In genomic region chr10:31017534-31018361, GRCh38 we compare ENCODE assay signal across 25 cellular contexts. TPM values are rescaled to one million over a fixed set of nuclear protein-coding genes. Genes with fewer than 3 reads are reported as not detected.
DNase-seq lines count a peak whose midpoint lies in the region; ATAC-seq, FAIRE-seq and TF ChIP-seq lines count a peak whose summit lies in the region.
"Had no signal": no experiment of that assay in that cellular context is flagged by ENCODE, and none has a peak within 500 bp of the region (broad histone marks: within the 10 kb centered on the region; RNA-seq: fewer than 3 reads in every experiment).

No MANE protein-coding gene starts in this region.

- H3K4me3 ChIP-seq in astrocyte (ENCODE audit: insufficient read depth, low read depth, low read length), result no peak overlapping the region
- H3K4me3 ChIP-seq in stomach smooth muscle (ENCODE audit: low read length in 2 of 2), result no peak overlapping the region
- H3K4me3 ChIP-seq: SK-N-MC had no signal

- no peaks in the 10 kb centered on the region for H4K20me1 ChIP-seq in astrocyte (ENCODE audit: insufficient read depth, low read length)

- intact Hi-C loops in left ventricle myocardium superior (cut with micrococcal nuclease), result no loop called here
- intact Hi-C loops in CD14-positive monocyte (cut with micrococcal nuclease), result no loop called here

- FAIRE-seq in H54 (lab: Jason Lieb, UNC) (peak; percentile 38), astrocyte (lab: Jason Lieb, UNC) (peak; percentile 29)
- FAIRE-seq: G401.6 had no signal

- H3K4me1 Mint-ChIP-seq in astrocyte (ENCODE audit: low read depth, unreplicated experiment) (peaks cover 4% of the 10 kb centered on the region), glutamatergic neuron (ENCODE audit: low read depth, unreplicated experiment) (peaks cover 8% of the 10 kb centered on the region), CD14-positive monocyte (peaks cover 17% of the 10 kb centered on the region)
- H3K4me1 Mint-ChIP-seq: T-helper 17 cell had no signal

- no peaks in the 10 kb centered on the region for H3K79me2 ChIP-seq in astrocyte (ENCODE audit: insufficient read depth, low read length)

- H3K9ac ChIP-seq in astrocyte (ENCODE audit: low read length), result no peak overlapping the region
- H3K9ac ChIP-seq in stomach smooth muscle (ENCODE audit: low read length in 2 of 2), result no peak overlapping the region

- peak; percentile 60 for ATAC-seq in left ventricle myocardium superior
- no peak for ATAC-seq in GM21723 (IDR thresholded peaks at IDR 0.05; ENCODE audit: unreplicated experiment)
- ATAC-seq: activated CD4-positive, alpha-beta T cell treated with anti-CD3 and anti-CD28 coated beads for 36 hours; left colon; naive thymus-derived CD4-positive, alpha-beta T cell; stimulated activated naive CD8-positive, alpha-beta T cell treated with anti-CD3 and anti-CD28 coated beads, Interleukin-15, Interleukin-2, amounts not matched to agents 100 U/mL and 50 U/mL, for 24 hours; T-helper 17 cell had no signal

- no peak for TF ChIP-seq POLR2A in H54 (IDR thresholded peaks at IDR 0.05; ENCODE audit: low read depth, low read length)

- TF ChIP-seq CTCF in astrocyte (IDR thresholded peaks at IDR 0.05; ENCODE audit: insufficient read depth, low read depth, low read length) (no peak), glutamatergic neuron (IDR thresholded peaks at IDR 0.05; ENCODE audit: partially characterized antibody, unreplicated experiment) (no peak), CD14-positive monocyte (IDR thresholded peaks at IDR 0.05) (no peak)

- H3K9me3 Mint-ChIP-seq in astrocyte (ENCODE audit: unreplicated experiment) (peaks cover 2% of the 10 kb centered on the region), glutamatergic neuron (ENCODE audit: unreplicated experiment) (peaks cover 2% of the 10 kb centered on the region), CD14-positive monocyte (peaks cover 0 to 6% (median 3%) of the 10 kb centered on the region in 7 donors)
- H3K9me3 Mint-ChIP-seq: type B pancreatic cell had no signal

- H3K27ac ChIP-seq in astrocyte (ENCODE audit: low read depth, low read length), result no peak overlapping the region
- H3K27ac ChIP-seq in stomach smooth muscle (ENCODE audit: low read length), result peak overlapping the region; percentile 46
- H3K27ac ChIP-seq: SK-N-MC had no signal

- no peaks in the 10 kb centered on the region for H3K27me3 Mint-ChIP-seq in astrocyte (ENCODE audit: low read depth, unreplicated experiment)
- H3K27me3 Mint-ChIP-seq in glutamatergic neuron (ENCODE audit: unreplicated experiment), result peaks cover 3% of the 10 kb centered on the region
- H3K27me3 Mint-ChIP-seq in CD14-positive monocyte (ENCODE audit: low read depth in 3 of 3), result peaks cover 0 to 1% (median 0%) of the 10 kb centered on the region in 3 donors
- H3K27me3 Mint-ChIP-seq: activated CD4-positive, alpha-beta T cell treated with anti-CD3 and anti-CD28 coated beads for 36 hours; naive thymus-derived CD4-positive, alpha-beta T cell; T-helper 17 cell; type B pancreatic cell had no signal

- no peak overlapping the region for H3K4me3 Mint-ChIP-seq in astrocyte (ENCODE audit: unreplicated experiment)
- H3K4me3 Mint-ChIP-seq in glutamatergic neuron (ENCODE audit: unreplicated experiment), result no peak overlapping the region
- no peak overlapping the region for H3K4me3 Mint-ChIP-seq in CD14-positive monocyte
- H3K4me3 Mint-ChIP-seq: activated CD4-positive, alpha-beta T cell treated with anti-CD3 and anti-CD28 coated beads for 36 hours; naive thymus-derived CD4-positive, alpha-beta T cell; T-helper 17 cell; type B pancreatic cell had no signal

- H3K36me3 Mint-ChIP-seq in astrocyte (ENCODE audit: low read depth, unreplicated experiment) (peaks cover 5% of the 10 kb centered on the region), glutamatergic neuron (ENCODE audit: unreplicated experiment) (no peaks in the 10 kb centered on the region), CD14-positive monocyte (peaks cover 14% of the 10 kb centered on the region in 2 donors)
- H3K36me3 Mint-ChIP-seq: type B pancreatic cell had no signal

- no peak overlapping the region for H3K4me2 ChIP-seq in astrocyte (ENCODE audit: low read length)

- H3K27me3 ChIP-seq in astrocyte (ENCODE audit: insufficient read depth, low read length), result no peaks in the 10 kb centered on the region
- H3K27me3 ChIP-seq in stomach smooth muscle (ENCODE audit: control insufficient read depth in 1 of 2, insufficient read depth in 2 of 2, low read length in 2 of 2), result no peaks in the 10 kb centered on the region
- H3K27me3 ChIP-seq: BE2C had no signal

- no peak overlapping the region for H3K27ac Mint-ChIP-seq in astrocyte (ENCODE audit: unreplicated experiment)
- H3K27ac Mint-ChIP-seq in glutamatergic neuron (ENCODE audit: unreplicated experiment), result no peak overlapping the region
- H3K27ac Mint-ChIP-seq in CD14-positive monocyte, result no peak overlapping the region
- H3K27ac Mint-ChIP-seq: activated CD4-positive, alpha-beta T cell treated with anti-CD3 and anti-CD28 coated beads for 36 hours; naive thymus-derived CD4-positive, alpha-beta T cell; T-helper 17 cell; type B pancreatic cell had no signal

- no peak for DNase-seq in H54 (ENCODE audit: insufficient read length, low spot score)
- peak; percentile 31 for DNase-seq in astrocyte (ENCODE audit: low read depth)
- no peak for DNase-seq in left ventricle myocardium superior
- DNase-seq in NCI-H2227 treated with DMSO at 0.1 percent for 48 hours (lab: John Stamatoyannopoulos, UW), result no peak
- no peak for DNase-seq in glutamatergic neuron
- no peak for DNase-seq in CD14-positive monocyte (ENCODE audit: low spot score)
- DNase-seq: activated CD4-positive, alpha-beta T cell treated with anti-CD3 and anti-CD28 coated beads for 36 hours; activated gamma-delta T cell; BE2C; central memory CD4-positive, alpha-beta T cell; dermis blood vessel endothelial cell; DMS53; head of caudate nucleus; left colon; mesenchymal stem cell; naive thymus-derived CD4-positive, alpha-beta T cell; NCI-H187; RPMI8226; stimulated activated naive CD8-positive, alpha-beta T cell treated with anti-CD3 and anti-CD28 coated beads, Interleukin-15, Interleukin-2, amounts not matched to agents 100 U/mL and 50 U/mL, for 24 hours; T-helper 17 cell had no signal

- no peak overlapping the region for H2AFZ ChIP-seq in astrocyte (ENCODE audit: low read depth, low read length)

- H3K9me3 ChIP-seq in astrocyte (ENCODE audit: insufficient read depth, low read depth, low read length), result no peaks in the 10 kb centered on the region
- H3K9me3 ChIP-seq in stomach smooth muscle (ENCODE audit: control insufficient read depth in 2 of 2, low read length in 2 of 2), result no peaks in the 10 kb centered on the region
- H3K9me3 ChIP-seq: BE2C had no signal

- no peaks in the 10 kb centered on the region for H3K4me1 ChIP-seq in astrocyte (ENCODE audit: insufficient read depth, low read length)
- H3K4me1 ChIP-seq in stomach smooth muscle (ENCODE audit: control insufficient read depth, insufficient read depth, low read length), result peaks cover 9% of the 10 kb centered on the region
- H3K4me1 ChIP-seq: BE2C had no signal

- H3K36me3 ChIP-seq in astrocyte (ENCODE audit: insufficient read depth, low read length), result no peaks in the 10 kb centered on the region
- no peaks in the 10 kb centered on the region for H3K36me3 ChIP-seq in stomach smooth muscle (ENCODE audit: control insufficient read depth in 2 of 2, insufficient read depth in 2 of 2, low read length in 2 of 2)
- H3K36me3 ChIP-seq: BE2C had no signal

RNA-seq across cellular contexts. Expression of gene ZNF438, which starts 13.9 kb away (rescaled TPM):
- total RNA-seq in astrocyte (2.2 and 2.4 TPM in 2 replicates), left ventricle myocardium superior (13.9 TPM), glutamatergic neuron (ENCODE audit: unreplicated experiment) (3.5 TPM)
- 1 to 10 TPM; 5.4 to 9.3 TPM for polyA plus RNA-seq in CD14-positive monocyte
